In the genomic region with DNA sequence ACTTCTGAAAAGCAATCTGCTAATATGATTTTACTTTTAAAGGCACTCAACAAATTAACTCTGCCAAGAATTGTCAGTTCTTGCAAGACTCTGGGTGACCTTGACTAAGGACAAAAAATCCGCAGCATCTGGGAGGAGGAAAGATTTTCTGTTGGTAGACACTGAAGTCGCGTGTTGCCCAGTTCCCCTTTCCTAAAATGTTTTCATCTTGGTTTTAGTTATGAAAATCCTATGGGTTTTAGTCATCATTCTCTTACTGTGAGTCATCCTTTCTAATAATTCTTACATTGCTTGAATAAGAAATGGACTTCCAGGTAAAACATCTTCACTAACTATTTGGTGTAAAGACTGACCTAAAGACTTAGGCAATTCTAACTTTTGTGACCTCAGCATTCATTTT, we compare ENCODE assay signal across 9 cellular contexts. TPM values are rescaled to one million over a fixed set of nuclear protein-coding genes. Genes with fewer than 3 reads are reported as not detected.
DNase-seq lines count a peak whose midpoint lies in the region; ATAC-seq, FAIRE-seq and TF ChIP-seq lines count a peak whose summit lies in the region.
"Had no signal": no experiment of that assay in that cellular context is flagged by ENCODE, and none has a peak within 500 bp of the region (broad histone marks: within the 10 kb centered on the region; RNA-seq: fewer than 3 reads in every experiment).

No MANE protein-coding gene starts in this region.

- FAIRE-seq in small intestine (lab: Jason Lieb, UNC), result no peak

- peaks cover 11% of the 10 kb centered on the region for H3K27me3 Mint-ChIP-seq in activated T-helper 17 cell treated with anti-CD3 and anti-CD28 coated beads, Interleukin-2, amount 50 U/mL, for 72 hours

- H3K27me3 ChIP-seq in psoas muscle (ENCODE audit: insufficient read depth in 3 of 3, low read length in 2 of 3) (no peaks in the 10 kb centered on the region), small intestine (ENCODE audit: control insufficient read depth in 2 of 2, insufficient read depth in 2 of 2, low read length in 2 of 2) (no peaks in the 10 kb centered on the region)
- H3K27me3 ChIP-seq: Peyer's patch had no signal

- no peaks in the 10 kb centered on the region for H3K36me3 ChIP-seq in psoas muscle (ENCODE audit: insufficient read depth in 1 of 2, low read depth in 1 of 2)
- no peaks in the 10 kb centered on the region for H3K36me3 ChIP-seq in small intestine (ENCODE audit: control insufficient read depth in 2 of 2, insufficient read depth in 2 of 2, low read length in 2 of 2)
- H3K36me3 ChIP-seq: Peyer's patch had no signal

- H3K4me3 ChIP-seq in psoas muscle (no peak overlapping the region), small intestine (ENCODE audit: low read depth in 1 of 2, low read length in 2 of 2) (no peak overlapping the region)
- H3K4me3 ChIP-seq: Peyer's patch had no signal

- H3K4me1 ChIP-seq in psoas muscle (no peaks in the 10 kb centered on the region), small intestine (ENCODE audit: control insufficient read depth in 2 of 2, insufficient read depth in 1 of 2, low read depth in 1 of 2, low read length in 1 of 2) (peaks cover 18 to 21% of the 10 kb centered on the region in 2 donors)

- 76 to 84% (median 78%) methylated on average over 3 of the region's 3 CpGs for WGBS in psoas muscle, 3 donors
- WGBS in small intestine, 3 donors, result 55 to 69% (median 55%) methylated on average over 3 of the region's 3 CpGs

- H3K27ac Mint-ChIP-seq in activated T-helper 17 cell treated with anti-CD3 and anti-CD28 coated beads, Interleukin-2, amount 50 U/mL, for 72 hours, result peak overlapping the region; percentile 21

- intact Hi-C loops in psoas muscle (cut with DNase I), result loop anchor here (10.0 kb wide), 2 partner anchors 120 to 180 kb away; no protein-coding TSS in a partner anchor

- H3K36me3 Mint-ChIP-seq in activated T-helper 17 cell treated with anti-CD3 and anti-CD28 coated beads, Interleukin-2, amount 50 U/mL, for 72 hours (ENCODE audit: low read depth), result no peaks in the 10 kb centered on the region

- H3K9me3 ChIP-seq in psoas muscle, result no peaks in the 10 kb centered on the region
- no peaks in the 10 kb centered on the region for H3K9me3 ChIP-seq in small intestine (ENCODE audit: control insufficient read depth, low read depth)
- H3K9me3 ChIP-seq: Peyer's patch had no signal

- ATAC-seq in GM18909 (IDR thresholded peaks at IDR 0.05; ENCODE audit: poor library complexity, unreplicated experiment) (peak; percentile 43), HG03520 (IDR thresholded peaks at IDR 0.05; ENCODE audit: unreplicated experiment) (peak; percentile 31), psoas muscle (no peak)
- ATAC-seq in activated T-helper 17 cell treated with anti-CD3 and anti-CD28 coated beads, Interleukin-2, amount 50 U/mL, for 72 hours (replicated peaks), result peak; percentile 20

- H3K9me3 Mint-ChIP-seq in activated T-helper 17 cell treated with anti-CD3 and anti-CD28 coated beads, Interleukin-2, amount 50 U/mL, for 72 hours, result no peaks in the 10 kb centered on the region

- DNase-seq in renal cortical epithelial cell (ENCODE audit: low read depth) (peak; percentile 33), psoas muscle (no peak), NCI-H2171 treated with DMSO at 0.1 percent for 48 hours (lab: John Stamatoyannopoulos, UW) (no peak), small intestine (no peak)
- no peak for DNase-seq in stimulated activated CD4-positive, alpha-beta T cell treated with anti-CD3 and anti-CD28 coated beads, Interleukin-4, amount 100 ng/mL, for 24 hours
- DNase-seq: Peyer's patch had no signal

- H3K27ac ChIP-seq in psoas muscle (no peak overlapping the region), small intestine (ENCODE audit: low read depth in 1 of 2, low read length in 1 of 2) (no peak overlapping the region)
- H3K27ac ChIP-seq: Peyer's patch had no signal

- peaks cover 25% of the 10 kb centered on the region for H3K4me1 Mint-ChIP-seq in activated T-helper 17 cell treated with anti-CD3 and anti-CD28 coated beads, Interleukin-2, amount 50 U/mL, for 72 hours

- no peak for TF ChIP-seq CTCF in psoas muscle (IDR thresholded peaks at IDR 0.05)

- H3K4me3 Mint-ChIP-seq in activated T-helper 17 cell treated with anti-CD3 and anti-CD28 coated beads, Interleukin-2, amount 50 U/mL, for 72 hours, result no peak overlapping the region

RNA-seq across cellular contexts. Expression of a gene that starts 9.1 kb away (rescaled TPM):
- total RNA-seq in activated T-helper 17 cell treated with anti-CD3 and anti-CD28 coated beads, Interleukin-2, amount 50 U/mL, for 72 hours, result not detected
- 1.4 and 5.1 TPM in 2 replicates for total RNA-seq in renal cortical epithelial cell
- total RNA-seq in psoas muscle, result not detected
- not detected for polyA plus RNA-seq in psoas muscle
- polyA plus RNA-seq in small intestine, result 10 to 100 TPM in 1 of 3 donors, 1 to 10 TPM in 1, under 1 TPM in 1; 0.85 to 13.2 (median 2.2) TPM

RNA-seq across cellular contexts. Expression of a gene that starts 50.2 kb away (rescaled TPM):
- total RNA-seq in activated T-helper 17 cell treated with anti-CD3 and anti-CD28 coated beads, Interleukin-2, amount 50 U/mL, for 72 hours, result 10 to 100 TPM in 1 of 2 donors, 1 to 10 TPM in 1; 9.7 to 14.7 TPM
- total RNA-seq in renal cortical epithelial cell, result 3.1 and 7.5 TPM in 2 replicates
- total RNA-seq in psoas muscle, result 1 to 10 TPM; 2.1 to 4.0 (median 2.5) TPM
- polyA plus RNA-seq in psoas muscle, result 1 to 10 TPM in 2 of 3 donors, under 1 TPM in 1; 0.89 to 1.9 (median 1.8) TPM
- 1 to 10 TPM in 1 of 3 donors, under 1 TPM in 2; 0.45 to 2.2 (median 0.54) TPM for polyA plus RNA-seq in small intestine

Comparison
In these comparisons a context has a peak if more than half of its experiments do, and no peak if none do; other contexts are left out.
1. ATAC-seq: peak in GM18909 (single experiment), HG03520 (single experiment) and activated T-helper 17 cell treated with anti-CD3 and anti-CD28 coated beads, Interleukin-2, amount 50 U/mL, for 72 hours (single experiment); none in psoas muscle (0 of 4).